ENCODE assay signal across 35 cellular contexts in genomic region chr2:114020668-114021067, GRCh38.
"Had no signal": no experiment of that assay in that cellular context is flagged by ENCODE, and none has a peak within 500 bp of the region (broad histone marks: within the 10 kb centered on the region; RNA-seq: fewer than 3 reads in every experiment).

No MANE protein-coding gene starts in this region.

- DNase-seq: Karpas-422, Kasumi-1, MG63, MM.1S, MV-4-11, NCI-H1048, NCI-H1092, NCI-H1092 treated with DMSO at 0.1 percent for 48 hours, NCI-H1105, NCI-H1105 treated with DMSO at 0.1 percent for 48 hours, NCI-H1417, NCI-H1417 treated with DMSO at 0.1 percent for 48 hours, NCI-H1436, NCI-H1436 treated with DMSO at 0.1 percent for 48 hours, NCI-H146, NCI-H1694, NCI-H1694 treated with DMSO at 0.1 percent for 48 hours, NCI-H187, NCI-H187 treated with DMSO at 0.1 percent for 48 hours, NCI-H1930, NCI-H2029, NCI-H2029 treated with DMSO at 0.1 percent for 48 hours, NCI-H2081, NCI-H2081 treated with DMSO at 0.1 percent for 48 hours, NCI-H2107, NCI-H2171, NCI-H2171 treated with DMSO at 0.1 percent for 48 hours, NCI-H2227 treated with DMSO at 0.1 percent for 48 hours, NCI-H226, NCI-H345, NCI-H446, NCI-H446 treated with DMSO at 0.1 percent for 48 hours, NCI-H510A, NCI-H510A treated with DMSO at 0.1 percent for 48 hours had no signal

- H3K9ac ChIP-seq: KMS-11 had no signal

- H3K4me2 ChIP-seq: KMS-11 had no signal

- H3K27ac ChIP-seq: KMS-11 had no signal

- H3K4me3 ChIP-seq: MG63 had no signal

- H3K27me3 ChIP-seq: MG63 had no signal

- H3K36me3 ChIP-seq: MG63 had no signal

- H3K9me3 ChIP-seq: MG63 had no signal
